Comparison of ENCODE assay signal across 8 cellular contexts in the genomic region with DNA sequence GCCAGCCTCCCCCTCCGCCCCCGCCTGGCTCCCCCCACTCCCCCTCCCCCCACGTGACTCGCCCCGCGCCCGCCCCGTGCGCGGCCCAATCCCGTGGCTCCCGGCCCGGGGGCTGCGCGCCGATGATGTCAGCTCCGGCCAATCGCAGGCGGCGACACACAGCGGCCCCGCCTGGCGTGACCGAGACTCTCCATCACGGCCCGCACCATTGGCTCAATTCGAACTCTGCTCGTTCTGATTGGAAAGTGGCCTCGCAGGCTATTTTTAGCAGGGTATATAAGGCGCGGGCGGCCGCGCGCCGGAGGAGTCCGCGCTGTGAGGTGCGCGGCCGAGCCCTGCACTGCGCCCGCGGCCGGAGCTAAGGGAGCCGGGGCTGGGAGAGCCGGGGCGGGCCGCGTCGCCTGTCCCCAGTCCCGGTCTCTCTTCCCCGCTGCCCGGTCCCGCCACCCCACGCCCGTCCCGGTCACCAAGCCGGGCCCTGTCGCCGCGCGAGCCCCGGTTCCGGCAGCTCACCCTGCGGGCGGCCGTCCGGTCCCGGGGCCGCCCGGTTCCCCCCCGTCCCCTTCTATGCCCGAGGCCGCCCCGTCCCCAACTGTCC. TPM values are rescaled to one million over a fixed set of nuclear protein-coding genes. Genes with fewer than 3 reads are reported as not detected.
DNase-seq lines count a peak whose midpoint lies in the region; ATAC-seq and TF ChIP-seq lines count a peak whose summit lies in the region.

No MANE protein-coding gene starts in this region.

- POLR2A ChIA-PET in CD4-positive, alpha-beta T cell (lab: Charles Lee) = interaction anchor here (0.6 to 6.8 kb wide), 78 partner anchors 10 to 1506 kb away, joined by 3 to 497 read pairs (median 5); a partner anchor contains a TSS

- ATAC-seq in CD4-positive, alpha-beta T cell (ENCODE audit: poor library complexity) = peak; percentile 71
- ATAC-seq in GM19438 (IDR thresholded peaks at IDR 0.05; ENCODE audit: low read depth, unreplicated experiment) (peak; percentile 68), HG03565 (IDR thresholded peaks at IDR 0.05; ENCODE audit: unreplicated experiment) (peak; percentile 78)

- H3K27me3 Mint-ChIP-seq in CD4-positive, alpha-beta T cell = no peaks in the 10 kb centered on the region

- peak overlapping the region; percentile 76 to 98 for H3K9ac ChIP-seq in liver (ENCODE audit: low read depth in 1 of 2, low read length in 2 of 2)

- H3K9me3 ChIP-seq in CD4-positive, alpha-beta T cell (ENCODE audit: control insufficient read depth, low read length) = no peaks in the 10 kb centered on the region
- H3K9me3 ChIP-seq in liver (ENCODE audit: control insufficient read depth in 4 of 4, low read length in 3 of 4) = no peaks in the 10 kb centered on the region

- H3K27ac Mint-ChIP-seq in CD4-positive, alpha-beta T cell = peak overlapping the region; percentile 97

- H3K4me3 Mint-ChIP-seq in CD4-positive, alpha-beta T cell = peak overlapping the region; percentile 98

- H3K27ac ChIP-seq in CD4-positive, alpha-beta T cell (ENCODE audit: low read depth, low read length) = peak overlapping the region; percentile 99
- peak overlapping the region; percentile 100 for H3K27ac ChIP-seq in liver (ENCODE audit: low read depth in 1 of 2, low read length in 2 of 2)

- peaks cover 5 to 22% (median 14%) of the 10 kb centered on the region in 4 donors for H3K36me3 ChIP-seq in liver (ENCODE audit: control insufficient read depth in 4 of 4, insufficient read depth in 3 of 4, low read depth in 1 of 4, low read length in 3 of 4)

- CTCF ChIA-PET in CD4-positive, alpha-beta T cell (lab: Charles Lee) = interaction anchor here (0.9 to 2.8 kb wide), 6 partner anchors 10 to 107 kb away, joined by 3 to 10 read pairs (median 3); no protein-coding TSS in a partner anchor

- peak overlapping the region; percentile 54 to 84 (median 73) for H3K4me3 ChIP-seq in liver (ENCODE audit: low read depth in 1 of 3, low read length in 3 of 3)

- peaks cover 2 to 18% (median 5%) of the 10 kb centered on the region in 4 donors for H3K4me1 ChIP-seq in liver (ENCODE audit: control insufficient read depth in 4 of 4, insufficient read depth in 4 of 4, low read length in 3 of 4)

- no peak for TF ChIP-seq CTCF in CD4-positive, alpha-beta T cell (IDR thresholded peaks at IDR 0.05)
- no peak for TF ChIP-seq CTCF in liver (IDR thresholded peaks at IDR 0.05; ENCODE audit: low read depth, low read length, missing input control)

- DNase-seq in CD4-positive, alpha-beta T cell = peak; percentile 99
- DNase-seq in NCI-H748 (lab: John Stamatoyannopoulos, UW; ENCODE audit: unreplicated experiment) = peak; percentile 97
- peak; percentile 98 to 99 for DNase-seq in activated CD4-positive, alpha-beta T cell treated with anti-CD3 and anti-CD28 coated beads, Interleukin-2, amount 50 U/mL, for 24 hours (ENCODE audit: low read depth in 1 of 2, low spot score in 1 of 2)
- peak; percentile 95 for DNase-seq in dedifferentiated amniotic fluid mesenchymal stem cell (ENCODE audit: extremely low spot score)
- DNase-seq in stimulated activated CD4-positive, alpha-beta T cell treated with anti-CD3 and anti-CD28 coated beads, Interleukin-4, amount 100 ng/mL, for 1 hour = peak; percentile 99

- WGBS in liver = 1% methylated on average over 76 of the region's 76 CpGs

- intact Hi-C loops in CD4-positive, alpha-beta T cell (cut with DNase I, micrococcal nuclease) = loop anchor here in 1 of 2 experiments (2.0 to 10.0 kb wide), 3 partner anchors 87 to 333 kb away; no protein-coding TSS in a partner anchor

- H3K4me1 Mint-ChIP-seq in CD4-positive, alpha-beta T cell (ENCODE audit: low read depth) = peaks cover 44% of the 10 kb centered on the region

- peaks cover 6% of the 10 kb centered on the region for H3K9me3 Mint-ChIP-seq in CD4-positive, alpha-beta T cell

- no peak for TF ChIP-seq RAD21 in liver (IDR thresholded peaks at IDR 0.05)

- H3K27me3 ChIP-seq in CD4-positive, alpha-beta T cell (ENCODE audit: control insufficient read depth, insufficient read depth, low read length) = no peaks in the 10 kb centered on the region
- no peaks in the 10 kb centered on the region for H3K27me3 ChIP-seq in liver (ENCODE audit: control insufficient read depth in 4 of 4, insufficient read depth in 4 of 4, low read length in 3 of 4)

- peaks cover 58% of the 10 kb centered on the region for H3K36me3 Mint-ChIP-seq in CD4-positive, alpha-beta T cell (ENCODE audit: low read depth)

TF ChIP-seq in liver, 16 proteins besides CTCF, POLR2A, EP300 and RAD21:
- TF ChIP-seq FOXA1 (IDR thresholded peaks at IDR 0.05) = no peak
- TF ChIP-seq, protein P1, sequence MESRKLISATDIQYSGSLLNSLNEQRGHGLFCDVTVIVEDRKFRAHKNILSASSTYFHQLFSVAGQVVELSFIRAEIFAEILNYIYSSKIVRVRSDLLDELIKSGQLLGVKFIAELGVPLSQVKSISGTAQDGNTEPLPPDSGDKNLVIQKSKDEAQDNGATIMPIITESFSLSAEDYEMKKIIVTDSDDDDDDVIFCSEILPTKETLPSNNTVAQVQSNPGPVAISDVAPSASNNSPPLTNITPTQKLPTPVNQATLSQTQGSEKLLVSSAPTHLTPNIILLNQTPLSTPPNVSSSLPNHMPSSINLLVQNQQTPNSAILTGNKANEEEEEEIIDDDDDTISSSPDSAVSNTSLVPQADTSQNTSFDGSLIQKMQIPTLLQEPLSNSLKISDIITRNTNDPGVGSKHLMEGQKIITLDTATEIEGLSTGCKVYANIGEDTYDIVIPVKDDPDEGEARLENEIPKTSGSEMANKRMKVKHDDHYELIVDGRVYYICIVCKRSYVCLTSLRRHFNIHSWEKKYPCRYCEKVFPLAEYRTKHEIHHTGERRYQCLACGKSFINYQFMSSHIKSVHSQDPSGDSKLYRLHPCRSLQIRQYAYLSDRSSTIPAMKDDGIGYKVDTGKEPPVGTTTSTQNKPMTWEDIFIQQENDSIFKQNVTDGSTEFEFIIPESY (IDR thresholded peaks at IDR 0.05) = no peak
- TF ChIP-seq HNF4G (IDR thresholded peaks at IDR 0.05) = no peak
- TF ChIP-seq YY1 (IDR thresholded peaks at IDR 0.05) = no peak
- TF ChIP-seq JUND (IDR thresholded peaks at IDR 0.05) = peak; percentile 55 to 75
- peak; percentile 71 for TF ChIP-seq TAF1 (conservative IDR thresholded peaks at IDR 0.05)
- TF ChIP-seq, protein P2, sequence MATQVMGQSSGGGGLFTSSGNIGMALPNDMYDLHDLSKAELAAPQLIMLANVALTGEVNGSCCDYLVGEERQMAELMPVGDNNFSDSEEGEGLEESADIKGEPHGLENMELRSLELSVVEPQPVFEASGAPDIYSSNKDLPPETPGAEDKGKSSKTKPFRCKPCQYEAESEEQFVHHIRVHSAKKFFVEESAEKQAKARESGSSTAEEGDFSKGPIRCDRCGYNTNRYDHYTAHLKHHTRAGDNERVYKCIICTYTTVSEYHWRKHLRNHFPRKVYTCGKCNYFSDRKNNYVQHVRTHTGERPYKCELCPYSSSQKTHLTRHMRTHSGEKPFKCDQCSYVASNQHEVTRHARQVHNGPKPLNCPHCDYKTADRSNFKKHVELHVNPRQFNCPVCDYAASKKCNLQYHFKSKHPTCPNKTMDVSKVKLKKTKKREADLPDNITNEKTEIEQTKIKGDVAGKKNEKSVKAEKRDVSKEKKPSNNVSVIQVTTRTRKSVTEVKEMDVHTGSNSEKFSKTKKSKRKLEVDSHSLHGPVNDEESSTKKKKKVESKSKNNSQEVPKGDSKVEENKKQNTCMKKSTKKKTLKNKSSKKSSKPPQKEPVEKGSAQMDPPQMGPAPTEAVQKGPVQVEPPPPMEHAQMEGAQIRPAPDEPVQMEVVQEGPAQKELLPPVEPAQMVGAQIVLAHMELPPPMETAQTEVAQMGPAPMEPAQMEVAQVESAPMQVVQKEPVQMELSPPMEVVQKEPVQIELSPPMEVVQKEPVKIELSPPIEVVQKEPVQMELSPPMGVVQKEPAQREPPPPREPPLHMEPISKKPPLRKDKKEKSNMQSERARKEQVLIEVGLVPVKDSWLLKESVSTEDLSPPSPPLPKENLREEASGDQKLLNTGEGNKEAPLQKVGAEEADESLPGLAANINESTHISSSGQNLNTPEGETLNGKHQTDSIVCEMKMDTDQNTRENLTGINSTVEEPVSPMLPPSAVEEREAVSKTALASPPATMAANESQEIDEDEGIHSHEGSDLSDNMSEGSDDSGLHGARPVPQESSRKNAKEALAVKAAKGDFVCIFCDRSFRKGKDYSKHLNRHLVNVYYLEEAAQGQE (IDR thresholded peaks at IDR 0.05) = no peak
- TF ChIP-seq GABPA (IDR thresholded peaks at IDR 0.05 in 1 of 2, conservative IDR thresholded peaks at IDR 0.05 in 1 of 2) = no peak
- peak; percentile 91 for TF ChIP-seq SP1 (IDR thresholded peaks at IDR 0.05)
- no peak for TF ChIP-seq NR2F2 (IDR thresholded peaks at IDR 0.05)
- TF ChIP-seq FOXA2 (IDR thresholded peaks at IDR 0.05) = no peak
- TF ChIP-seq RXRA (IDR thresholded peaks at IDR 0.05) = no peak
- peak in 1 of 2 donors; percentile 1 for TF ChIP-seq EGR1 (IDR thresholded peaks at IDR 0.05; ENCODE audit: low read depth in 2 of 2)
- peak in 1 of 2 donors; percentile 28 for TF ChIP-seq HNF4A (conservative IDR thresholded peaks at IDR 0.05)

RNA-seq across cellular contexts. Expression of a gene that starts 0.3 kb away (rescaled TPM):
- total RNA-seq in CD4-positive, alpha-beta T cell = 100 to 1,000 TPM; 851 to 874 TPM
- 10 to 100 TPM; 17.7 to 26.6 TPM for total RNA-seq in liver
- polyA plus RNA-seq in liver = 100 to 1,000 TPM in 1 of 2 donors, 10 to 100 TPM in 1; 11.0 to 124 TPM

Comparison
In these comparisons a context has a peak if more than half of its experiments do, and no peak if none do; other contexts are left out.
1. Peak in every context shown above with its lines: DNase-seq, ATAC-seq, H3K4me3 ChIP-seq and H3K27ac ChIP-seq.
2. RNA of a gene that starts 0.3 kb away (total RNA-seq): 851 to 874 TPM in CD4-positive, alpha-beta T cell; 17.7 to 26.6 TPM in liver; every median in the first group is over 10 times any median in the second.